Comparison of ENCODE assay signal across 18 cellular contexts in genomic region chr6:167779993-167780655, GRCh38.
"Had no signal": no experiment of that assay in that cellular context is flagged by ENCODE, and none has a peak within 500 bp of the region (broad histone marks: within the 10 kb centered on the region; RNA-seq: fewer than 3 reads in every experiment).

No MANE protein-coding gene starts in this region.

- H3K36me3 Mint-ChIP-seq: activated naive CD8-positive, alpha-beta T cell treated with anti-CD3 and anti-CD28 coated beads for 36 hours; WTC11 had no signal

- H3K4me1 Mint-ChIP-seq: activated naive CD8-positive, alpha-beta T cell treated with anti-CD3 and anti-CD28 coated beads for 36 hours had no signal

- FAIRE-seq: K562, RCC 7860 had no signal

- H3K4me3 Mint-ChIP-seq: activated CD8-positive, alpha-beta T cell treated with anti-CD3 and anti-CD28 coated beads, Interleukin-2, amount 10 ng/mL, durations not matched to agents 7 days and 5 days; activated naive CD8-positive, alpha-beta T cell treated with anti-CD3 and anti-CD28 coated beads for 36 hours; T-helper 1 cell treated with Interleukin-12 subunit alpha and Interleukin-12 subunit beta and Interleukin-4 antibody, amounts not matched to agents 30 μg/mL and 1 μg/mL, for 36 hours; WTC11 had no signal

- ATAC-seq: activated CD8-positive, alpha-beta T cell treated with anti-CD3 and anti-CD28 coated beads, Interleukin-2, amount 10 ng/mL, durations not matched to agents 7 days and 5 days; K562; PC-3; WTC11 had no signal

- DNase-seq: activated CD4-positive, alpha-beta T cell treated with anti-CD3 and anti-CD28 coated beads for 48 hours; activated CD4-positive, alpha-beta T cell treated with anti-CD3 and anti-CD28 coated beads, Interleukin-2, amount 50 U/mL, for 4 hours; activated CD4-positive, CD25-positive, alpha-beta regulatory T cell treated with anti-CD3 and anti-CD28 coated beads, Interleukin-2, amount 50 U/mL, for 72 hours; activated CD8-positive, alpha-beta memory T cell treated with anti-CD3 and anti-CD28 coated beads, Interleukin-2, amount 50 U/mL, for 48 hours; activated CD8-positive, alpha-beta T cell treated with anti-CD3 and anti-CD28 coated beads, Interleukin-2, amount 10 ng/mL, durations not matched to agents 7 days and 5 days; activated effector memory CD4-positive, alpha-beta T cell treated with anti-CD3 and anti-CD28 coated beads, Interleukin-2, amount 50 U/mL, for 16 hours; activated naive CD4-positive, alpha-beta T cell treated with Interleukin-2 at 50 U/mL for 16 hours; activated naive CD8-positive, alpha-beta T cell treated with anti-CD3 and anti-CD28 coated beads for 36 hours; activated T-cell treated with anti-CD3 and anti-CD28 coated beads, Interleukin-2, amount 50 U/mL, for 1 hour; MM.1S; NCI-H187; NCI-H524; PC-3; SHP77 treated with DMSO at 0.1 percent for 48 hours had no signal

- H3K4me3 ChIP-seq: K562 had no signal

- H3K9me3 Mint-ChIP-seq: activated naive CD8-positive, alpha-beta T cell treated with anti-CD3 and anti-CD28 coated beads for 36 hours; T-helper 1 cell treated with Interleukin-12 subunit alpha and Interleukin-12 subunit beta and Interleukin-4 antibody, amounts not matched to agents 30 μg/mL and 1 μg/mL, for 36 hours; WTC11 had no signal

- H3K27ac Mint-ChIP-seq: activated CD8-positive, alpha-beta T cell treated with anti-CD3 and anti-CD28 coated beads, Interleukin-2, amount 10 ng/mL, durations not matched to agents 7 days and 5 days; activated naive CD8-positive, alpha-beta T cell treated with anti-CD3 and anti-CD28 coated beads for 36 hours; T-helper 1 cell treated with Interleukin-12 subunit alpha and Interleukin-12 subunit beta and Interleukin-4 antibody, amounts not matched to agents 30 μg/mL and 1 μg/mL, for 36 hours; WTC11 had no signal
